ENCODE assay signal across 1 cellular context in the genomic region with DNA sequence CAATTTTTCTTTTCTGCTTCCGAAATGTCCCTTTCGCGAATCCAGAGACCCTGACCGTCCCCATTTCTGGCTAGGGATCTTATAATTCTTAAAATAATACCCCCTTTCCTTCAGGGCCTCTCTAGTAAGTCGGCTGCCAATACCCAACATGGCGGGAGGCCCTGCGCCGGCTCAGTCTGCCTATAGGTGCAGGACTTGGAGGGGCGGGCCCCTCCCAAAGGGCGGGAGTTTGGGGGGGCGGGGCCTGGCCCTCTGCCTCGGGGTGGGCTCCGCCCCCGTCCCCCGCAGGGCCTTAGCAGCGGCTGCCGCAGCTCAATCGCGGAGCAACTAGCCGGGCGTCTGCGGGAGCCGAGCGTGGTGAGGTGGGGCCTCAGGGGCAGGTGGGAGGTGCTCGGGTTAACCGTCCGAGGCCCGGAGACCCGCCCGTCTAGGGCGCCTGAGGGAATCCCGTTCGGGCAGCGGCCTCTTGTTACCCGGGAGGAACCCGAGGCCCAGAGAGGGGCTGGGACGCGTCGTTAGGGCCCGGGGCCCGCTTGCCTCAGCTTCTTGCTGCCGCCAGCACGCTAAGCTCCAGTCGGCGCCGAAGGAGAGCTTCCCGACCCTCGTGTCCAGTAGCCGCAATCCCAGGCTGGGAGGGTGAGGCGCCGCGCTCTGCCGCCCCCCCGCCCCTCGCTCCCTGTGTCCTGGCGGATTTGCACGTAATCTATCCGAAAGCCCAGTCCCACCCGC.
A peak's percentile ranks its signal among the peaks of the same experiment; 100 is the strongest.
TF ChIP-seq lines count a peak whose summit lies in the region.

A gene with protein sequence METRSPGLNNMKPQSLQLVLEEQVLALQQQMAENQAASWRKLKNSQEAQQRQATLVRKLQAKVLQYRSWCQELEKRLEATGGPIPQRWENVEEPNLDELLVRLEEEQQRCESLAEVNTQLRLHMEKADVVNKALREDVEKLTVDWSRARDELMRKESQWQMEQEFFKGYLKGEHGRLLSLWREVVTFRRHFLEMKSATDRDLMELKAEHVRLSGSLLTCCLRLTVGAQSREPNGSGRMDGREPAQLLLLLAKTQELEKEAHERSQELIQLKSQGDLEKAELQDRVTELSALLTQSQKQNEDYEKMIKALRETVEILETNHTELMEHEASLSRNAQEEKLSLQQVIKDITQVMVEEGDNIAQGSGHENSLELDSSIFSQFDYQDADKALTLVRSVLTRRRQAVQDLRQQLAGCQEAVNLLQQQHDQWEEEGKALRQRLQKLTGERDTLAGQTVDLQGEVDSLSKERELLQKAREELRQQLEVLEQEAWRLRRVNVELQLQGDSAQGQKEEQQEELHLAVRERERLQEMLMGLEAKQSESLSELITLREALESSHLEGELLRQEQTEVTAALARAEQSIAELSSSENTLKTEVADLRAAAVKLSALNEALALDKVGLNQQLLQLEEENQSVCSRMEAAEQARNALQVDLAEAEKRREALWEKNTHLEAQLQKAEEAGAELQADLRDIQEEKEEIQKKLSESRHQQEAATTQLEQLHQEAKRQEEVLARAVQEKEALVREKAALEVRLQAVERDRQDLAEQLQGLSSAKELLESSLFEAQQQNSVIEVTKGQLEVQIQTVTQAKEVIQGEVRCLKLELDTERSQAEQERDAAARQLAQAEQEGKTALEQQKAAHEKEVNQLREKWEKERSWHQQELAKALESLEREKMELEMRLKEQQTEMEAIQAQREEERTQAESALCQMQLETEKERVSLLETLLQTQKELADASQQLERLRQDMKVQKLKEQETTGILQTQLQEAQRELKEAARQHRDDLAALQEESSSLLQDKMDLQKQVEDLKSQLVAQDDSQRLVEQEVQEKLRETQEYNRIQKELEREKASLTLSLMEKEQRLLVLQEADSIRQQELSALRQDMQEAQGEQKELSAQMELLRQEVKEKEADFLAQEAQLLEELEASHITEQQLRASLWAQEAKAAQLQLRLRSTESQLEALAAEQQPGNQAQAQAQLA (N-terminal part only) (plus strand): TSS at position 718 of the 729 bp plus-strand sequence. CDS start 6,770 bp downstream, outside the sequence.

TF ChIP-seq in HepG2, 621 proteins besides CTCF, POLR2A, EP300 and RAD21 (continued from another document and continues in another):
- TF ChIP-seq, protein P1, sequence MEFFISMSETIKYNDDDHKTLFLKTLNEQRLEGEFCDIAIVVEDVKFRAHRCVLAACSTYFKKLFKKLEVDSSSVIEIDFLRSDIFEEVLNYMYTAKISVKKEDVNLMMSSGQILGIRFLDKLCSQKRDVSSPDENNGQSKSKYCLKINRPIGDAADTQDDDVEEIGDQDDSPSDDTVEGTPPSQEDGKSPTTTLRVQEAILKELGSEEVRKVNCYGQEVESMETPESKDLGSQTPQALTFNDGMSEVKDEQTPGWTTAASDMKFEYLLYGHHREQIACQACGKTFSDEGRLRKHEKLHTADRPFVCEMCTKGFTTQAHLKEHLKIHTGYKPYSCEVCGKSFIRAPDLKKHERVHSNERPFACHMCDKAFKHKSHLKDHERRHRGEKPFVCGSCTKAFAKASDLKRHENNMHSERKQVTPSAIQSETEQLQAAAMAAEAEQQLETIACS (CRISPR knock-in tag; IDR thresholded peaks at IDR 0.05) = 0 out of 2 replicates have a peak, but pooled peaks have one; percentile 57
- TF ChIP-seq SNRNP70 (IDR thresholded peaks at IDR 0.05; ENCODE audit: low read depth, low read length) = no peak
- TF ChIP-seq MTF1 (CRISPR knock-in tag; IDR thresholded peaks at IDR 0.05) = 0 out of 2 replicates have a peak, but pooled peaks have one; percentile 62
- no peak; the same call in 1 of the 2 replicates for TF ChIP-seq ZNF333 (CRISPR knock-in tag; IDR thresholded peaks at IDR 0.05; ENCODE audit: borderline replicate concordance)
- peak; percentile 79 for TF ChIP-seq ZNF331 (CRISPR knock-in tag; IDR thresholded peaks at IDR 0.05)
- peak; percentile 56; the same call in 1 of the 2 replicates for TF ChIP-seq MIER3 (CRISPR knock-in tag; IDR thresholded peaks at IDR 0.05; ENCODE audit: borderline replicate concordance)
- TF ChIP-seq, protein P2, sequence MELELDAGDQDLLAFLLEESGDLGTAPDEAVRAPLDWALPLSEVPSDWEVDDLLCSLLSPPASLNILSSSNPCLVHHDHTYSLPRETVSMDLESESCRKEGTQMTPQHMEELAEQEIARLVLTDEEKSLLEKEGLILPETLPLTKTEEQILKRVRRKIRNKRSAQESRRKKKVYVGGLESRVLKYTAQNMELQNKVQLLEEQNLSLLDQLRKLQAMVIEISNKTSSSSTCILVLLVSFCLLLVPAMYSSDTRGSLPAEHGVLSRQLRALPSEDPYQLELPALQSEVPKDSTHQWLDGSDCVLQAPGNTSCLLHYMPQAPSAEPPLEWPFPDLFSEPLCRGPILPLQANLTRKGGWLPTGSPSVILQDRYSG (CRISPR knock-in tag; IDR thresholded peaks at IDR 0.05) = no peak
- peak; percentile 69 for TF ChIP-seq ZNF547 (CRISPR knock-in tag; IDR thresholded peaks at IDR 0.05)
- no peak for TF ChIP-seq ATF7 (IDR thresholded peaks at IDR 0.05)
- TF ChIP-seq ATF7 (CRISPR knock-in tag; IDR thresholded peaks at IDR 0.05) = peak; percentile 71; the same call in 1 of the 2 replicates
- TF ChIP-seq ZBTB8A (CRISPR knock-in tag; IDR thresholded peaks at IDR 0.05; ENCODE audit: borderline replicate concordance, low read depth) = peak; percentile 52; the same call in 1 of the 2 replicates
- peak; percentile 71 for TF ChIP-seq MED1 (CRISPR knock-in tag; IDR thresholded peaks at IDR 0.05)
- 0 out of 2 replicates have a peak, but pooled peaks have one; percentile 32 for TF ChIP-seq ZNF572 (CRISPR knock-in tag; IDR thresholded peaks at IDR 0.05)
- TF ChIP-seq NFYC (CRISPR knock-in tag; IDR thresholded peaks at IDR 0.05) = peak; percentile 61
- TF ChIP-seq ZNF230 (CRISPR knock-in tag; IDR thresholded peaks at IDR 0.05) = peak; percentile 87
- TF ChIP-seq ZNF496 (CRISPR knock-in tag; IDR thresholded peaks at IDR 0.05; ENCODE audit: insufficient replicate concordance) = no peak
- 0 out of 2 replicates have a peak, but pooled peaks have one; percentile 50 for TF ChIP-seq ZSCAN12 (CRISPR knock-in tag; IDR thresholded peaks at IDR 0.05)
- TF ChIP-seq, protein P3, sequence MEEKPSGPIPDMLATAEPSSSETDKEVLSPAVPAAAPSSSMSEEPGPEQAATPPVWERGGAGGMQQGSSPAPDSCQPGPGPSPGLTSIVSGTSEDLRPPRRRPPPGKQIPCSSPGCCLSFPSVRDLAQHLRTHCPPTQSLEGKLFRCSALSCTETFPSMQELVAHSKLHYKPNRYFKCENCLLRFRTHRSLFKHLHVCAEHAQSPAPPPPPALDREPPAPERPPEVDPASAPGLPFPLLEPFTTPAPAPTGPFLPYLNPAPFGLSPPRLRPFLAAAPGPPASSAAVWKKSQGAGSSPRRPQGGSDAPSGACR (CRISPR knock-in tag; IDR thresholded peaks at IDR 0.05) = peak; percentile 83; the same call in 1 of the 2 replicates
- TF ChIP-seq KDM6A (CRISPR knock-in tag; IDR thresholded peaks at IDR 0.05; ENCODE audit: low read depth) = no peak
- TF ChIP-seq PRMT3 (CRISPR knock-in tag; IDR thresholded peaks at IDR 0.05; ENCODE audit: borderline replicate concordance, low read depth) = no peak
- peak; percentile 78; the same call in 1 of the 2 replicates for TF ChIP-seq ZNF17 (CRISPR knock-in tag; IDR thresholded peaks at IDR 0.05)
- TF ChIP-seq, protein P4, sequence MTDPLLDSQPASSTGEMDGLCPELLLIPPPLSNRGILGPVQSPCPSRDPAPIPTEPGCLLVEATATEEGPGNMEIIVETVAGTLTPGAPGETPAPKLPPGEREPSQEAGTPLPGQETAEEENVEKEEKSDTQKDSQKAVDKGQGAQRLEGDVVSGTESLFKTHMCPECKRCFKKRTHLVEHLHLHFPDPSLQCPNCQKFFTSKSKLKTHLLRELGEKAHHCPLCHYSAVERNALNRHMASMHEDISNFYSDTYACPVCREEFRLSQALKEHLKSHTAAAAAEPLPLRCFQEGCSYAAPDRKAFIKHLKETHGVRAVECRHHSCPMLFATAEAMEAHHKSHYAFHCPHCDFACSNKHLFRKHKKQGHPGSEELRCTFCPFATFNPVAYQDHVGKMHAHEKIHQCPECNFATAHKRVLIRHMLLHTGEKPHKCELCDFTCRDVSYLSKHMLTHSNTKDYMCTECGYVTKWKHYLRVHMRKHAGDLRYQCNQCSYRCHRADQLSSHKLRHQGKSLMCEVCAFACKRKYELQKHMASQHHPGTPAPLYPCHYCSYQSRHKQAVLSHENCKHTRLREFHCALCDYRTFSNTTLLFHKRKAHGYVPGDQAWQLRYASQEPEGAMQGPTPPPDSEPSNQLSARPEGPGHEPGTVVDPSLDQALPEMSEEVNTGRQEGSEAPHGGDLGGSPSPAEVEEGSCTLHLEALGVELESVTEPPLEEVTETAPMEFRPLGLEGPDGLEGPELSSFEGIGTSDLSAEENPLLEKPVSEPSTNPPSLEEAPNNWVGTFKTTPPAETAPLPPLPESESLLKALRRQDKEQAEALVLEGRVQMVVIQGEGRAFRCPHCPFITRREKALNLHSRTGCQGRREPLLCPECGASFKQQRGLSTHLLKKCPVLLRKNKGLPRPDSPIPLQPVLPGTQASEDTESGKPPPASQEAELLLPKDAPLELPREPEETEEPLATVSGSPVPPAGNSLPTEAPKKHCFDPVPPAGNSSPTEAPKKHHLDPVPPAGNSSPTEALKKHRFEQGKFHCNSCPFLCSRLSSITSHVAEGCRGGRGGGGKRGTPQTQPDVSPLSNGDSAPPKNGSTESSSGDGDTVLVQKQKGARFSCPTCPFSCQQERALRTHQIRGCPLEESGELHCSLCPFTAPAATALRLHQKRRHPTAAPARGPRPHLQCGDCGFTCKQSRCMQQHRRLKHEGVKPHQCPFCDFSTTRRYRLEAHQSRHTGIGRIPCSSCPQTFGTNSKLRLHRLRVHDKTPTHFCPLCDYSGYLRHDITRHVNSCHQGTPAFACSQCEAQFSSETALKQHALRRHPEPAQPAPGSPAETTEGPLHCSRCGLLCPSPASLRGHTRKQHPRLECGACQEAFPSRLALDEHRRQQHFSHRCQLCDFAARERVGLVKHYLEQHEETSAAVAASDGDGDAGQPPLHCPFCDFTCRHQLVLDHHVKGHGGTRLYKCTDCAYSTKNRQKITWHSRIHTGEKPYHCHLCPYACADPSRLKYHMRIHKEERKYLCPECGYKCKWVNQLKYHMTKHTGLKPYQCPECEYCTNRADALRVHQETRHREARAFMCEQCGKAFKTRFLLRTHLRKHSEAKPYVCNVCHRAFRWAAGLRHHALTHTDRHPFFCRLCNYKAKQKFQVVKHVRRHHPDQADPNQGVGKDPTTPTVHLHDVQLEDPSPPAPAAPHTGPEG (CRISPR knock-in tag; IDR thresholded peaks at IDR 0.05) = no peak
- TF ChIP-seq MTF2 (CRISPR knock-in tag; IDR thresholded peaks at IDR 0.05; ENCODE audit: borderline replicate concordance) = peak; percentile 99
- TF ChIP-seq ZNF430 (CRISPR knock-in tag; IDR thresholded peaks at IDR 0.05) = peak; percentile 82; the same call in 1 of the 2 replicates
- TF ChIP-seq, protein P5, sequence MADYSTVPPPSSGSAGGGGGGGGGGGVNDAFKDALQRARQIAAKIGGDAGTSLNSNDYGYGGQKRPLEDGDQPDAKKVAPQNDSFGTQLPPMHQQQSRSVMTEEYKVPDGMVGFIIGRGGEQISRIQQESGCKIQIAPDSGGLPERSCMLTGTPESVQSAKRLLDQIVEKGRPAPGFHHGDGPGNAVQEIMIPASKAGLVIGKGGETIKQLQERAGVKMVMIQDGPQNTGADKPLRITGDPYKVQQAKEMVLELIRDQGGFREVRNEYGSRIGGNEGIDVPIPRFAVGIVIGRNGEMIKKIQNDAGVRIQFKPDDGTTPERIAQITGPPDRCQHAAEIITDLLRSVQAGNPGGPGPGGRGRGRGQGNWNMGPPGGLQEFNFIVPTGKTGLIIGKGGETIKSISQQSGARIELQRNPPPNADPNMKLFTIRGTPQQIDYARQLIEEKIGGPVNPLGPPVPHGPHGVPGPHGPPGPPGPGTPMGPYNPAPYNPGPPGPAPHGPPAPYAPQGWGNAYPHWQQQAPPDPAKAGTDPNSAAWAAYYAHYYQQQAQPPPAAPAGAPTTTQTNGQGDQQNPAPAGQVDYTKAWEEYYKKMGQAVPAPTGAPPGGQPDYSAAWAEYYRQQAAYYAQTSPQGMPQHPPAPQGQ (CRISPR knock-in tag; IDR thresholded peaks at IDR 0.05; ENCODE audit: borderline replicate concordance) = no peak
- no peak; the same call in 1 of the 2 replicates for TF ChIP-seq FLYWCH1 (CRISPR knock-in tag; IDR thresholded peaks at IDR 0.05)
- no peak for TF ChIP-seq FOXK2 (IDR thresholded peaks at IDR 0.05)
- TF ChIP-seq CHD4 (IDR thresholded peaks at IDR 0.05; ENCODE audit: borderline replicate concordance, low read length) = no peak
- TF ChIP-seq MEIS2 (CRISPR knock-in tag; IDR thresholded peaks at IDR 0.05) = peak; percentile 89; the same call in 1 of the 2 replicates
- TF ChIP-seq SRY (CRISPR knock-in tag; IDR thresholded peaks at IDR 0.05) = peak; percentile 79; the same call in 1 of the 2 replicates
- TF ChIP-seq, protein P6, sequence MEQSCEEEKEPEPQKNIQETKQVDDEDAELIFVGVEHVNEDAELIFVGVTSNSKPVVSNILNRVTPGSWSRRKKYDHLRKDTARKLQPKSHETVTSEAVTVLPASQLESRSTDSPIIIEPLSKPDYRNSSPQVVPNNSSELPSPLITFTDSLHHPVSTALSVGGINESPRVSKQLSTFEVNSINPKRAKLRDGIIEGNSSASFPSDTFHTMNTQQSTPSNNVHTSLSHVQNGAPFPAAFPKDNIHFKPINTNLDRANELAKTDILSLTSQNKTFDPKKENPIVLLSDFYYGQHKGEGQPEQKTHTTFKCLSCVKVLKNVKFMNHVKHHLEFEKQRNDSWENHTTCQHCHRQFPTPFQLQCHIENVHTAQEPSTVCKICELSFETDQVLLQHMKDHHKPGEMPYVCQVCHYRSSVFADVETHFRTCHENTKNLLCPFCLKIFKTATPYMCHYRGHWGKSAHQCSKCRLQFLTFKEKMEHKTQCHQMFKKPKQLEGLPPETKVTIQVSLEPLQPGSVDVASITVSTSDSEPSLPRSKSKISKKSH (CRISPR knock-in tag; IDR thresholded peaks at IDR 0.05; ENCODE audit: borderline replicate concordance) = no peak; the same call in 1 of the 2 replicates
- TF ChIP-seq SIN3A (IDR thresholded peaks at IDR 0.05; ENCODE audit: borderline replicate concordance, low read depth, low read length) = peak; percentile 49
- no peak for TF ChIP-seq SRF (IDR thresholded peaks at IDR 0.05; ENCODE audit: low read depth, low read length)
- peak; percentile 93; the same call in 1 of the 2 replicates for TF ChIP-seq ZNF235 (CRISPR knock-in tag; IDR thresholded peaks at IDR 0.05; ENCODE audit: borderline replicate concordance)
- TF ChIP-seq, protein P7, sequence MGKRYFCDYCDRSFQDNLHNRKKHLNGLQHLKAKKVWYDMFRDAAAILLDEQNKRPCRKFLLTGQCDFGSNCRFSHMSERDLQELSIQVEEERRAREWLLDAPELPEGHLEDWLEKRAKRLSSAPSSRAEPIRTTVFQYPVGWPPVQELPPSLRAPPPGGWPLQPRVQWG (CRISPR knock-in tag; IDR thresholded peaks at IDR 0.05; ENCODE audit: borderline replicate concordance, low read depth) = 0 out of 2 replicates have a peak, but pooled peaks have one; percentile 88
